ENCODE assay signal across 18 cellular contexts in genomic region chr12:50718760-50719159, GRCh38.
"Had no signal": no experiment of that assay in that cellular context is flagged by ENCODE, and none has a peak within 500 bp of the region (broad histone marks: within the 10 kb centered on the region; RNA-seq: fewer than 3 reads in every experiment).

No MANE protein-coding gene starts in this region.

- H3K27me3 Mint-ChIP-seq: IgD-negative memory B cell had no signal

- DNase-seq: Kasumi-1, MM.1S, NCI-H1092 treated with DMSO at 0.1 percent for 48 hours, NCI-H1436, NCI-H187, NCI-H2029, NCI-H2081 treated with DMSO at 0.1 percent for 48 hours, NCI-H226, NCI-H446, NCI-H510A, NCI-H524 treated with DMSO at 0.1 percent for 48 hours, NCI-H82, RPMI8226, SHP77, SK-N-SH, SW 1271 had no signal

- H3K4me3 Mint-ChIP-seq: IgD-negative memory B cell had no signal

- H3K9me3 Mint-ChIP-seq: IgD-negative memory B cell had no signal

- ATAC-seq: K562 had no signal
